In genomic region chr1:235990376-235990795, GRCh38 we compare ENCODE assay signal across 18 cellular contexts.
DNase-seq lines count a peak whose midpoint lies in the region; FAIRE-seq and TF ChIP-seq lines count a peak whose summit lies in the region.
"Had no signal": no experiment of that assay in that cellular context is flagged by ENCODE, and none has a peak within 500 bp of the region (broad histone marks: within the 10 kb centered on the region; RNA-seq: fewer than 3 reads in every experiment).

No MANE protein-coding gene starts in this region.

- no peaks in the 10 kb centered on the region for H3K27me3 ChIP-seq in osteoblast (ENCODE audit: insufficient read depth, low read length)
- H3K27me3 ChIP-seq: esophagus squamous epithelium had no signal

- H2AFZ ChIP-seq in osteoblast (ENCODE audit: low read length): no peak overlapping the region
- H2AFZ ChIP-seq: GM23338 had no signal

- TF ChIP-seq CTCF in fibroblast of the aortic adventitia (IDR thresholded peaks at IDR 0.05; ENCODE audit: insufficient read depth, low read length): no peak
- peak; percentile 55 for TF ChIP-seq CTCF in osteoblast (IDR thresholded peaks at IDR 0.05; ENCODE audit: extremely low read depth, low read depth, low read length)

- no peaks in the 10 kb centered on the region for H3K79me2 ChIP-seq in osteoblast (ENCODE audit: insufficient read depth, low read length)

- peaks cover 3% of the 10 kb centered on the region for H3K36me3 ChIP-seq in osteoblast (ENCODE audit: insufficient read depth, low read length)

- no peak overlapping the region for H3K4me2 ChIP-seq in osteoblast (ENCODE audit: insufficient read depth, low read length)
- H3K4me2 ChIP-seq: GM23338 had no signal

- H3K27ac ChIP-seq in osteoblast (ENCODE audit: low read depth, low read length): peak overlapping the region; percentile 62
- H3K27ac ChIP-seq: esophagus squamous epithelium, thoracic aorta had no signal

- H3K4me3 ChIP-seq in fibroblast of the aortic adventitia (ENCODE audit: low read depth, low read length) (no peak overlapping the region), osteoblast (ENCODE audit: insufficient read depth, low read length) (no peak overlapping the region)
- H3K4me3 ChIP-seq: esophagus squamous epithelium, GM23338, thoracic aorta had no signal

- TF ChIP-seq POLR2A in GM12891 (IDR thresholded peaks at IDR 0.05; ENCODE audit: low read depth, low read length): no peak

- DNase-seq in EL (peak; percentile 41), RKO (ENCODE audit: low spot score) (peak; percentile 24), fibroblast of the aortic adventitia (ENCODE audit: low read depth) (peak; percentile 95), osteoblast (ENCODE audit: insufficient read length, low spot score, missing footprints) (peak; percentile 92), kidney glomerular epithelial cell (lab: John Stamatoyannopoulos, UW) (no peak), NCI-H69 (lab: John Stamatoyannopoulos, UW) (no peak), hepatic stellate cell (ENCODE audit: low spot score) (no peak), GM12891 (ENCODE audit: insufficient read length, low spot score) (no peak)
- DNase-seq: activated CD4-positive, CD25-positive, alpha-beta regulatory T cell; CD4-positive, CD25-positive, alpha-beta regulatory T cell; central memory CD4-positive, alpha-beta T cell; effector CD4-positive, alpha-beta T cell; esophagus squamous epithelium; hippocampal formation; NCI-H2029; T-helper 2 cell had no signal

- no peak for FAIRE-seq in GM12891 (lab: Jason Lieb, UNC)

- no peaks in the 10 kb centered on the region for H4K20me1 ChIP-seq in osteoblast (ENCODE audit: insufficient read depth, low read length)

- no peaks in the 10 kb centered on the region for H3K9me3 ChIP-seq in osteoblast (ENCODE audit: low read depth, low read length)
- H3K9me3 ChIP-seq: esophagus squamous epithelium, thoracic aorta had no signal

- H3K4me1 ChIP-seq in osteoblast (ENCODE audit: insufficient read depth, low read length): peaks cover 12% of the 10 kb centered on the region

TF ChIP-seq in GM12891, 5 proteins besides CTCF, POLR2A, EP300 and RAD21:
- no peak for TF ChIP-seq POU2F2 (IDR thresholded peaks at IDR 0.05; ENCODE audit: low read depth, low read length)
- no peak for TF ChIP-seq PAX5 (IDR thresholded peaks at IDR 0.05; ENCODE audit: insufficient read depth, low read length, severe bottlenecking)
- TF ChIP-seq POLR2AphosphoS5 (IDR thresholded peaks at IDR 0.05; ENCODE audit: low read depth, low read length): no peak
- no peak for TF ChIP-seq SPI1 (IDR thresholded peaks at IDR 0.05; ENCODE audit: low read depth, low read length)
- no peak for TF ChIP-seq TAF1 (IDR thresholded peaks at IDR 0.05; ENCODE audit: low read depth, low read length)

Comparison
In these comparisons a context has a peak if more than half of its experiments do, and no peak if none do; other contexts are left out.
1. DNase-seq: peak in EL (single experiment), RKO (single experiment), fibroblast of the aortic adventitia (single experiment) and osteoblast (single experiment); none in kidney glomerular epithelial cell (single experiment), NCI-H69 (single experiment), hepatic stellate cell (single experiment) and GM12891 (single experiment).